ENCODE assay signal across 17 cellular contexts in genomic region chr20:57259179-57260021, GRCh38. TPM values are rescaled to one million over a fixed set of nuclear protein-coding genes. Genes with fewer than 3 reads are reported as not detected.
DNase-seq lines count a peak whose midpoint lies in the region; ATAC-seq and TF ChIP-seq lines count a peak whose summit lies in the region.
"Had no signal": no experiment of that assay in that cellular context is flagged by ENCODE, and none has a peak within 500 bp of the region (broad histone marks: within the 10 kb centered on the region; RNA-seq: fewer than 3 reads in every experiment).

No MANE protein-coding gene starts in this region.

- intact Hi-C loops in breast epithelium (cut with DNase I; ENCODE audit: low total_unique reads): no loop called here
- intact Hi-C loops in MCF 10A (cut with micrococcal nuclease): no loop called here

- peak overlapping the region in 2 of 3 donors; percentile 1 to 27 for H3K4me3 ChIP-seq in breast epithelium
- H3K4me3 ChIP-seq in hepatocyte: no peak overlapping the region
- peak overlapping the region; percentile 13 for H3K4me3 ChIP-seq in suprapubic skin
- H3K4me3 ChIP-seq: coronary artery, HAP-1, testis had no signal

- no peak overlapping the region for H3K27ac ChIP-seq in breast epithelium
- H3K27ac ChIP-seq in hepatocyte: peak overlapping the region; percentile 36
- H3K27ac ChIP-seq in suprapubic skin: peak overlapping the region; percentile 15
- H3K27ac ChIP-seq: coronary artery, testis had no signal

- H3K9me3 ChIP-seq in breast epithelium (no peaks in the 10 kb centered on the region), hepatocyte (ENCODE audit: low read depth) (no peaks in the 10 kb centered on the region), suprapubic skin (no peaks in the 10 kb centered on the region)
- H3K9me3 ChIP-seq: HAP-1, testis had no signal

- H3K36me3 Mint-ChIP-seq in MCF 10A (ENCODE audit: insufficient read depth, unreplicated experiment) (no peaks in the 10 kb centered on the region), WTC11 (0 out of 2 replicates have a peak, but pooled peaks cover 2% of the 10 kb centered on the region)
- no peaks in the 10 kb centered on the region for H3K36me3 Mint-ChIP-seq in stimulated activated naive B cell treated with anti-CD40 and anti-IgM and Interleukin-4, amounts not matched to agents 10 μg/mL and 1 μg/mL and 100 μg/mL, for 72 hours

- H3K9me3 Mint-ChIP-seq in MCF 10A (ENCODE audit: unreplicated experiment): no peaks in the 10 kb centered on the region
- H3K9me3 Mint-ChIP-seq in WTC11: no peaks in the 10 kb centered on the region
- no peaks in the 10 kb centered on the region for H3K9me3 Mint-ChIP-seq in stimulated activated naive B cell treated with anti-CD40 and anti-IgM and Interleukin-4, amounts not matched to agents 10 μg/mL and 1 μg/mL and 100 μg/mL, for 72 hours

- no peak for TF ChIP-seq EP300 in suprapubic skin (IDR thresholded peaks at IDR 0.05)

- no peak overlapping the region for H2AFZ ChIP-seq in hepatocyte

- DNase-seq in breast epithelium (ENCODE audit: low spot score in 2 of 2) (no peak), MCF 10A (ENCODE audit: unreplicated experiment) (no peak), WTC11 (ENCODE audit: low spot score) (no peak), hepatocyte (ENCODE audit: low spot score) (no peak), suprapubic skin (ENCODE audit: low spot score in 2 of 2) (no peak), SW 1271 (lab: John Stamatoyannopoulos, UW) (no peak)
- DNase-seq in stimulated activated naive B cell treated with anti-CD40 and anti-IgM and Interleukin-4, amounts not matched to agents 10 μg/mL and 1 μg/mL and 100 μg/mL, for 72 hours: no peak
- DNase-seq: ACHN; activated CD4-positive, alpha-beta T cell treated with anti-CD3 and anti-CD28 coated beads, Interleukin-2, amount 50 U/mL, for 48 hours; occipital lobe; T-helper 17 cell; testis had no signal

- BruUV-seq in MCF 10A (replicated peaks; lab: Mats Ljungman, UMichigan): no TSS peak

- no peaks in the 10 kb centered on the region for H3K4me1 Mint-ChIP-seq in MCF 10A (ENCODE audit: insufficient read depth, unreplicated experiment)
- peaks cover 93% of the 10 kb centered on the region for H3K4me1 Mint-ChIP-seq in WTC11
- H3K4me1 Mint-ChIP-seq in stimulated activated naive B cell treated with anti-CD40 and anti-IgM and Interleukin-4, amounts not matched to agents 10 μg/mL and 1 μg/mL and 100 μg/mL, for 72 hours: peaks cover 2 to 7% of the 10 kb centered on the region in 2 donors
- H3K4me1 Mint-ChIP-seq: T-helper 17 cell had no signal

- peaks cover 54% of the 10 kb centered on the region for H3K79me2 ChIP-seq in hepatocyte

- POLR2A ChIA-PET in MCF 10A (lab: Yijun Ruan, JAX): no interaction called here
- POLR2A ChIA-PET in WTC11 (lab: Charles Lee): no interaction called here

- no peak overlapping the region for H3K4me3 Mint-ChIP-seq in MCF 10A (ENCODE audit: unreplicated experiment)
- H3K4me3 Mint-ChIP-seq in WTC11: no peak overlapping the region
- no peak overlapping the region for H3K4me3 Mint-ChIP-seq in stimulated activated naive B cell treated with anti-CD40 and anti-IgM and Interleukin-4, amounts not matched to agents 10 μg/mL and 1 μg/mL and 100 μg/mL, for 72 hours
- H3K4me3 Mint-ChIP-seq: T-helper 17 cell had no signal

- TF ChIP-seq POLR2A in breast epithelium (IDR thresholded peaks at IDR 0.05) (no peak), suprapubic skin (IDR thresholded peaks at IDR 0.05) (no peak)

- H3K9me2 ChIP-seq in hepatocyte (replicated peaks; ENCODE audit: insufficient read depth): no peaks in the 10 kb centered on the region

- H3K36me3 ChIP-seq in breast epithelium (no peaks in the 10 kb centered on the region), hepatocyte (replicated peaks; ENCODE audit: insufficient read depth, low read depth) (no peaks in the 10 kb centered on the region), suprapubic skin (no peaks in the 10 kb centered on the region)
- H3K36me3 ChIP-seq: HAP-1 had no signal

- CTCF ChIA-PET in MCF 10A (lab: Yijun Ruan, JAX) (interaction anchor here (3.3 kb wide), 1 partner anchor 73 kb away, joined by 16 read pairs; no protein-coding TSS in a partner anchor), WTC11 (lab: Charles Lee) (interaction anchor here (0.8 to 1.6 kb wide), 4 partner anchors 15 to 73 kb away, joined by 3 to 6 read pairs (median 4); partner anchors contain the start of gene SPO11)

- no peak overlapping the region for H3K27ac Mint-ChIP-seq in MCF 10A (ENCODE audit: low read depth, unreplicated experiment)
- no peak overlapping the region; the same call in 1 of the 2 replicates for H3K27ac Mint-ChIP-seq in WTC11
- H3K27ac Mint-ChIP-seq in stimulated activated naive B cell treated with anti-CD40 and anti-IgM and Interleukin-4, amounts not matched to agents 10 μg/mL and 1 μg/mL and 100 μg/mL, for 72 hours: no peak overlapping the region
- H3K27ac Mint-ChIP-seq: T-helper 17 cell had no signal

- H3K27me3 Mint-ChIP-seq in MCF 10A (ENCODE audit: insufficient read depth, unreplicated experiment) (peaks cover 46% of the 10 kb centered on the region), WTC11 (ENCODE audit: low read depth) (peaks cover 54% of the 10 kb centered on the region)
- H3K27me3 Mint-ChIP-seq in stimulated activated naive B cell treated with anti-CD40 and anti-IgM and Interleukin-4, amounts not matched to agents 10 μg/mL and 1 μg/mL and 100 μg/mL, for 72 hours: peaks cover 64 to 87% of the 10 kb centered on the region in 2 donors

- H4K20me1 ChIP-seq in hepatocyte (ENCODE audit: insufficient read depth, poor library complexity, severe bottlenecking): peaks cover 3% of the 10 kb centered on the region

- no peak for TF ChIP-seq CTCF in breast epithelium (IDR thresholded peaks at IDR 0.05)
- no peak for TF ChIP-seq CTCF in MCF 10A (IDR thresholded peaks at IDR 0.05; ENCODE audit: unreplicated experiment)
- no peak for TF ChIP-seq CTCF in WTC11 (IDR thresholded peaks at IDR 0.05)
- no peak for TF ChIP-seq CTCF in hepatocyte (IDR thresholded peaks at IDR 0.05; ENCODE audit: poor library complexity)
- TF ChIP-seq CTCF in suprapubic skin (IDR thresholded peaks at IDR 0.05): no peak

- 39% methylated on average over 22 of the region's 22 CpGs for WGBS in hepatocyte (ENCODE audit: low lambda C conversion rate, missing lambda C conversion rate)
- 13% methylated on average over 22 of the region's 22 CpGs for WGBS in suprapubic skin

- peak overlapping the region; percentile 88 for H3K4me2 ChIP-seq in hepatocyte

- H3K27me3 ChIP-seq in breast epithelium (peaks cover 0 to 24% of the 10 kb centered on the region in 2 donors), hepatocyte (no peaks in the 10 kb centered on the region), suprapubic skin (peaks cover 40% of the 10 kb centered on the region)
- H3K27me3 ChIP-seq: testis had no signal

- H3K4me1 ChIP-seq in breast epithelium (no peaks in the 10 kb centered on the region), hepatocyte (ENCODE audit: insufficient read depth) (peaks cover 53% of the 10 kb centered on the region), suprapubic skin (peaks cover 58% of the 10 kb centered on the region)
- H3K4me1 ChIP-seq: testis had no signal

- ATAC-seq in WTC11 (peak; percentile 3; the same call in 1 of the 2 replicates), GM19397 (IDR thresholded peaks at IDR 0.05; ENCODE audit: unreplicated experiment) (no peak)
- no peak for ATAC-seq in stimulated activated naive B cell treated with anti-CD40 and anti-IgM and Interleukin-4, amounts not matched to agents 10 μg/mL and 1 μg/mL and 100 μg/mL, for 72 hours (replicated peaks)
- ATAC-seq: T-helper 17 cell had no signal

TF ChIP-seq in WTC11, 78 proteins besides CTCF, POLR2A, EP300 and RAD21:
- TF ChIP-seq MLX (CRISPR knock-in tag; IDR thresholded peaks at IDR 0.05) (no peak), FOXK1 (CRISPR knock-in tag; IDR thresholded peaks at IDR 0.05) (no peak), ZNF121 (CRISPR knock-in tag; IDR thresholded peaks at IDR 0.05) (peak; percentile 63; the same call in 1 of the 2 replicates), HMGA2 (CRISPR knock-in tag; IDR thresholded peaks at IDR 0.05) (no peak), SMAD4 (CRISPR knock-in tag; IDR thresholded peaks at IDR 0.05) (no peak), IRF2 (CRISPR knock-in tag; IDR thresholded peaks at IDR 0.05; ENCODE audit: borderline replicate concordance, low read depth) (no peak)

RNA-seq across cellular contexts. Expression of gene BMP7, which starts 7.0 kb away (rescaled TPM):
- total RNA-seq in breast epithelium (1 to 10 TPM; 1.6 to 3.8 (median 1.8) TPM), MCF 10A (2022) (not detected in 2 replicates), WTC11 (2021) (39.1 to 40.7 TPM (median 40.0 TPM) in 3 replicates), hepatocyte (12.8 and 14.8 TPM in 2 replicates), suprapubic skin (10 to 100 TPM; 19.2 to 39.2 (median 28.2) TPM)
- 9.1 and 11.4 TPM in 2 replicates for polyA plus RNA-seq in hepatocyte
- total RNA-seq: fibroblast of lung, lung microvascular endothelial cell, T-helper 17 cell had no signal
- polyA plus RNA-seq: fibroblast of lung had no signal

Comparison
In these comparisons a context has a peak if more than half of its experiments do, and no peak if none do; other contexts are left out.
1. H3K27ac ChIP-seq: peak in hepatocyte (single experiment) and suprapubic skin (single experiment); none in breast epithelium (0 of 2).